1 cellular context compared by ENCODE assay signal in the genomic region with DNA sequence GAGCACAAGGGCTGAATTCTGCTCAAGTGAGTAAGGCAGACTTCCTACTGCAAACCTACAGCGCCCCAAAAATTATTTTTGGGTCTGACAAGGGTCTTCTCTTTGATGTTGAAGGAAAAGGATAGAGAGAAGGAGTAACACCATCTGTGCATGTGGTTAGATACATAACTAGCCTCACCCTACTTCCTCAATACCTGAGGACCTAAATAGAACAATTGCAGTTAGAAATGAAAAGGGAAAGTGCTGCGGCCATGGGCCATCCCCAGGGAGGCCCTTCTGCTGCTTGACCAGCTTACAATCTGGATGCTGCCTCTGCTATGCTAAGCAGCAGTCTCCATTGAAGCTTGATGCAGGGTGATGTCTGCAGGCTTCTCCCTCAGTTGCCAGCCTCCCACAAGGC.
A peak's percentile ranks its signal among the peaks of the same experiment; 100 is the strongest.
TF ChIP-seq lines count a peak whose summit lies in the region.

No MANE protein-coding gene starts in this region.

TF ChIP-seq in GM12878, 131 proteins besides CTCF, POLR2A, EP300 and RAD21 (continued from another document):
- TF ChIP-seq, protein P1, sequence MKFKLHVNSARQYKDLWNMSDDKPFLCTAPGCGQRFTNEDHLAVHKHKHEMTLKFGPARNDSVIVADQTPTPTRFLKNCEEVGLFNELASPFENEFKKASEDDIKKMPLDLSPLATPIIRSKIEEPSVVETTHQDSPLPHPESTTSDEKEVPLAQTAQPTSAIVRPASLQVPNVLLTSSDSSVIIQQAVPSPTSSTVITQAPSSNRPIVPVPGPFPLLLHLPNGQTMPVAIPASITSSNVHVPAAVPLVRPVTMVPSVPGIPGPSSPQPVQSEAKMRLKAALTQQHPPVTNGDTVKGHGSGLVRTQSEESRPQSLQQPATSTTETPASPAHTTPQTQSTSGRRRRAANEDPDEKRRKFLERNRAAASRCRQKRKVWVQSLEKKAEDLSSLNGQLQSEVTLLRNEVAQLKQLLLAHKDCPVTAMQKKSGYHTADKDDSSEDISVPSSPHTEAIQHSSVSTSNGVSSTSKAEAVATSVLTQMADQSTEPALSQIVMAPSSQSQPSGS (IDR thresholded peaks at IDR 0.05; ENCODE audit: low read length) = peak; percentile 64; the same call in 1 of the 2 replicates
- 0 out of 2 replicates have a peak, but pooled peaks have one; percentile 23 for TF ChIP-seq DPF2 (IDR thresholded peaks at IDR 0.05)
- no peak for TF ChIP-seq EZH2 (IDR thresholded peaks at IDR 0.05; ENCODE audit: borderline replicate concordance, control insufficient read depth, low read depth, low read length)
- TF ChIP-seq FOXM1 (IDR thresholded peaks at IDR 0.05; ENCODE audit: low read depth, low read length) = peak; percentile 41; the same call in 1 of the 2 replicates
- peak; percentile 40; the same call in 1 of the 2 replicates for TF ChIP-seq CREB1 (IDR thresholded peaks at IDR 0.05; ENCODE audit: low read depth)
- TF ChIP-seq ZBED1 (IDR thresholded peaks at IDR 0.05; ENCODE audit: borderline replicate concordance) = no peak
- 0 out of 2 replicates have a peak, but pooled peaks have one; percentile 2 for TF ChIP-seq SMC3 (IDR thresholded peaks at IDR 0.05; ENCODE audit: borderline replicate concordance, low read length)
- 0 out of 2 replicates have a peak, but pooled peaks have one; percentile 29 for TF ChIP-seq ZNF687 (IDR thresholded peaks at IDR 0.05)
- TF ChIP-seq STAT1 (conservative IDR thresholded peaks at IDR 0.05) = no peak
- peak; percentile 48; the same call in 1 of the 2 replicates for TF ChIP-seq NBN (IDR thresholded peaks at IDR 0.05)
- TF ChIP-seq IKZF1 (conservative IDR thresholded peaks at IDR 0.05) = peak; percentile 66
- peak; percentile 51; the same call in 1 of the 2 replicates for TF ChIP-seq MTA2 (IDR thresholded peaks at IDR 0.05; ENCODE audit: low read depth)
